Comparison of ENCODE assay signal across 18 cellular contexts in the genomic region with DNA sequence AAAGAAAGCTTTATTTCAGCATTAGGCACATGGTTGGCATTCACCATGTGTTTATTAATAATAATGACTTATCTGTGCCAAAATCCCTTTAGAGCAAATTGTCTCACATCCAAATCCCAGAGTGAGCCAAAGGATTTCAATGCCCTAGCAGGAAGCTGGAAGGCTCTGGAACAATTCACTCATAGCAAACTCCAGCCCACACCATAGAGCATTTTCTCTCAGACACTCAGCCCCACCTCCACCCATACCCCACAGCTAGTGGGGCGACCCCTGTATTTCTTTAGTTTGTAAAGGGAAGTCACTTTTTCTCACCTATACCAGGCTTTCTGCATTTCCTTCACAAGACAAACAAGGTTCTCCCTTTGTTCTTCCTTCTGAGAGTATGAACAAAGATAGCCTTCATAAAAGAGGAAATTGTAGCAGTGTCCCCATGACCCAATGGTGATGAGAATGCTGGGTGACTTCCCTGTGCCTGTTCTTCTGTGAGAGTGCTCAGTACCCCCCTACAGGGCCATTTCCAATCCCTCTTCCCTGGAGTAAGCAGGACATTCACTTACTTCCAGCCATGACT.
A peak's percentile ranks its signal among the peaks of the same experiment; 100 is the strongest.
DNase-seq lines count a peak whose midpoint lies in the region; ATAC-seq and TF ChIP-seq lines count a peak whose summit lies in the region.
"Had no signal": no experiment of that assay in that cellular context is flagged by ENCODE, and none has a peak within 500 bp of the region (broad histone marks: within the 10 kb centered on the region; RNA-seq: fewer than 3 reads in every experiment).

No MANE protein-coding gene starts in this region.

- H3K4ac ChIP-seq in mesenchymal stem cell (ENCODE audit: low read depth in 1 of 2, low read length in 2 of 2), result no peak overlapping the region

- H3K18ac ChIP-seq in mesenchymal stem cell (ENCODE audit: low read depth in 1 of 2, low read length in 2 of 2), result peak overlapping the region in 1 of 2 experiments; percentile 28

- H3K4me1 ChIP-seq in mesenchymal stem cell (ENCODE audit: control insufficient read depth, insufficient read depth, low read depth, low read length), result no peaks in the 10 kb centered on the region
- no peaks in the 10 kb centered on the region for H3K4me1 ChIP-seq in CD8-positive, alpha-beta T cell (ENCODE audit: insufficient read depth, low read length)

- H4K91ac ChIP-seq in mesenchymal stem cell (ENCODE audit: low read length), result no peak overlapping the region

- peaks cover 4% of the 10 kb centered on the region for H3K9me3 ChIP-seq in mesenchymal stem cell (ENCODE audit: control insufficient read depth, low read length)
- no peaks in the 10 kb centered on the region for H3K9me3 ChIP-seq in CD8-positive, alpha-beta T cell (ENCODE audit: low read length)

- ATAC-seq in HG02588 (IDR thresholded peaks at IDR 0.05; ENCODE audit: unreplicated experiment) (no peak), HG02759 (IDR thresholded peaks at IDR 0.05; ENCODE audit: unreplicated experiment) (no peak)
- ATAC-seq in CD8-positive, alpha-beta T cell, result no peak
- ATAC-seq: left colon, Panc1 had no signal

- no peak overlapping the region for H2BK15ac ChIP-seq in mesenchymal stem cell (ENCODE audit: low read depth, poor library complexity, severe bottlenecking)

- DNase-seq in NCI-H446 (lab: John Stamatoyannopoulos, UW) (peak; percentile 44 to 72), dorsolateral prefrontal cortex (no peak), mesenchymal stem cell (peak; percentile 9), superior temporal gyrus (ENCODE audit: extremely low spot score) (peak; percentile 84)
- DNase-seq in stimulated activated CD4-positive, alpha-beta T cell treated with anti-CD3 and anti-CD28 coated beads, Interleukin-2, amount 100 ng/mL, for 48 hours, result no peak
- DNase-seq in CD8-positive, alpha-beta T cell, result no peak
- DNase-seq: activated CD4-positive, alpha-beta memory T cell treated with anti-CD3 and anti-CD28 coated beads, Interleukin-2, amount 10 ng/mL, durations not matched to agents 7 days and 5 days; activated naive CD4-positive, alpha-beta T cell; CD8-positive, alpha-beta memory T cell; left colon; stimulated activated CD4-positive, alpha-beta T cell treated with anti-CD3 and anti-CD28 coated beads, Interleukin-4, amount 100 ng/mL, for 4 hours; stimulated activated naive CD4-positive, alpha-beta T cell treated with Interleukin-2 at 50 U/mL for 16 hours; T-helper 2 cell had no signal

- no peak overlapping the region for H3K4me3 Mint-ChIP-seq in CD8-positive, alpha-beta T cell
- H3K4me3 Mint-ChIP-seq: activated CD4-positive, alpha-beta memory T cell treated with anti-CD3 and anti-CD28 coated beads, Interleukin-2, amount 10 ng/mL, durations not matched to agents 7 days and 5 days; CD8-positive, alpha-beta memory T cell; dendritic cell treated with granulocyte-macrophage colony-stimulating factor and Interleukin-4, amounts not matched to agents 40 ng/mL and 50 ng/mL, for 4 days had no signal

- H3K36me3 ChIP-seq in mesenchymal stem cell (ENCODE audit: control insufficient read depth in 1 of 2, insufficient read depth in 2 of 2, low read depth in 1 of 2, low read length in 2 of 2), result no peaks in the 10 kb centered on the region
- no peaks in the 10 kb centered on the region for H3K36me3 ChIP-seq in CD8-positive, alpha-beta T cell (ENCODE audit: insufficient read depth, low read length)

- H3K4me1 Mint-ChIP-seq in CD8-positive, alpha-beta T cell (ENCODE audit: low read depth), result no peaks in the 10 kb centered on the region
- H3K4me1 Mint-ChIP-seq: activated CD4-positive, alpha-beta memory T cell treated with anti-CD3 and anti-CD28 coated beads, Interleukin-2, amount 10 ng/mL, durations not matched to agents 7 days and 5 days; CD8-positive, alpha-beta memory T cell had no signal

- H3K9ac ChIP-seq in mesenchymal stem cell (ENCODE audit: low read length), result no peak overlapping the region

- peaks cover 16% of the 10 kb centered on the region for H3K9me3 Mint-ChIP-seq in CD8-positive, alpha-beta T cell

- no peak overlapping the region for H2BK120ac ChIP-seq in mesenchymal stem cell (ENCODE audit: low read depth, low read length)

- H3K4me2 ChIP-seq in mesenchymal stem cell (ENCODE audit: low read length, poor library complexity, severe bottlenecking), result no peak overlapping the region

- H3K27me3 ChIP-seq in dorsolateral prefrontal cortex (no peaks in the 10 kb centered on the region), mesenchymal stem cell (ENCODE audit: control insufficient read depth in 1 of 2, insufficient read depth in 1 of 2, low read length in 2 of 2) (no peaks in the 10 kb centered on the region)
- H3K27me3 ChIP-seq in CD8-positive, alpha-beta T cell (ENCODE audit: insufficient read depth, low read length), result no peaks in the 10 kb centered on the region
- H3K27me3 ChIP-seq: foreskin keratinocyte had no signal

- 100% methylated on average over 1 of the region's 1 CpG for WGBS in mesenchymal stem cell

- H3K23ac ChIP-seq in mesenchymal stem cell (ENCODE audit: low read length in 2 of 2), result no peak overlapping the region

- no peaks in the 10 kb centered on the region for H3K79me1 ChIP-seq in mesenchymal stem cell (replicated peaks; ENCODE audit: low read length, poor library complexity, severe bottlenecking)

- no peak overlapping the region for H3K14ac ChIP-seq in mesenchymal stem cell (ENCODE audit: low read length in 2 of 2)

- POLR2A ChIA-PET in CD8-positive, alpha-beta T cell (lab: Charles Lee), result no interaction called here

- H3K27me3 Mint-ChIP-seq in CD8-positive, alpha-beta T cell (ENCODE audit: low read depth), result no peaks in the 10 kb centered on the region
- H3K27me3 Mint-ChIP-seq: activated CD4-positive, alpha-beta memory T cell treated with anti-CD3 and anti-CD28 coated beads, Interleukin-2, amount 10 ng/mL, durations not matched to agents 7 days and 5 days; dendritic cell treated with granulocyte-macrophage colony-stimulating factor and Interleukin-4, amounts not matched to agents 40 ng/mL and 50 ng/mL, for 4 days had no signal

- H2BK5ac ChIP-seq in mesenchymal stem cell (ENCODE audit: low read depth, low read length, poor library complexity, severe bottlenecking), result no peak overlapping the region

- no peak overlapping the region for H2AK5ac ChIP-seq in mesenchymal stem cell (ENCODE audit: low read length, severe bottlenecking)

- no peak overlapping the region for H3K27ac Mint-ChIP-seq in CD8-positive, alpha-beta T cell
- H3K27ac Mint-ChIP-seq: activated CD4-positive, alpha-beta memory T cell treated with anti-CD3 and anti-CD28 coated beads, Interleukin-2, amount 10 ng/mL, durations not matched to agents 7 days and 5 days; CD8-positive, alpha-beta memory T cell; dendritic cell treated with granulocyte-macrophage colony-stimulating factor and Interleukin-4, amounts not matched to agents 40 ng/mL and 50 ng/mL, for 4 days had no signal

- no peak overlapping the region for H2BK12ac ChIP-seq in mesenchymal stem cell (ENCODE audit: low read length in 2 of 2)

- H4K8ac ChIP-seq in mesenchymal stem cell (ENCODE audit: low read length), result no peak overlapping the region

- no peaks in the 10 kb centered on the region for H3K36me3 Mint-ChIP-seq in CD8-positive, alpha-beta T cell
- H3K36me3 Mint-ChIP-seq: CD8-positive, alpha-beta memory T cell had no signal

- peak overlapping the region in 1 of 59 donors; percentile 8 for H3K4me3 ChIP-seq in dorsolateral prefrontal cortex
- no peak overlapping the region for H3K4me3 ChIP-seq in mesenchymal stem cell (ENCODE audit: insufficient read depth in 1 of 2, low read depth in 1 of 2, low read length in 2 of 2)
- H3K4me3 ChIP-seq in CD8-positive, alpha-beta T cell (ENCODE audit: low read depth, low read length), result no peak overlapping the region

- CTCF ChIA-PET in CD8-positive, alpha-beta T cell (lab: Charles Lee), result no interaction called here

- no peak overlapping the region for H2AFZ ChIP-seq in mesenchymal stem cell (ENCODE audit: low read depth, low read length)

- intact Hi-C loops in dorsolateral prefrontal cortex (cut with DNase I), result loop anchor here in 1 of 2 donors (5.0 kb wide), 1 partner anchor 88 kb away; no protein-coding TSS in a partner anchor
- intact Hi-C loops in CD8-positive, alpha-beta T cell (cut with DNase I, micrococcal nuclease), result no loop called here

- peak in 2 of 56 donors; percentile 12 to 16 for TF ChIP-seq CTCF in dorsolateral prefrontal cortex (IDR thresholded peaks at IDR 0.05 in 54 of 56, conservative IDR thresholded peaks at IDR 0.05 in 2 of 56; ENCODE audit: low read depth in 1 of 56, partially characterized antibody in 56 of 56)
- no peak for TF ChIP-seq CTCF in CD8-positive, alpha-beta T cell (IDR thresholded peaks at IDR 0.05)

- H3K27ac ChIP-seq in dorsolateral prefrontal cortex, result peak overlapping the region in 54 of 59 donors; percentile 13 to 92 (median 73)
- no peak overlapping the region for H3K27ac ChIP-seq in mesenchymal stem cell (ENCODE audit: low read length, poor library complexity, severe bottlenecking)
- H3K27ac ChIP-seq in CD8-positive, alpha-beta T cell (ENCODE audit: low read depth, low read length), result no peak overlapping the region
- H3K27ac ChIP-seq: foreskin keratinocyte had no signal

Comparison
In these comparisons a context has a peak if more than half of its experiments do, and no peak if none do; other contexts are left out.
1. DNase-seq: peak in NCI-H446 (2 of 2), mesenchymal stem cell (single experiment) and superior temporal gyrus (single experiment); none in dorsolateral prefrontal cortex (0 of 10), stimulated activated CD4-positive, alpha-beta T cell treated with anti-CD3 and anti-CD28 coated beads, Interleukin-2, amount 100 ng/mL, for 48 hours (0 of 2) and CD8-positive, alpha-beta T cell (0 of 7).
2. H3K27ac ChIP-seq: peak in dorsolateral prefrontal cortex (54 of 59); none in mesenchymal stem cell (single experiment) and CD8-positive, alpha-beta T cell (single experiment).